Comparison of ENCODE assay signal across 22 cellular contexts in genomic region chr12:65721541-65722190, GRCh38.
"Had no signal": no experiment of that assay in that cellular context is flagged by ENCODE, and none has a peak within 500 bp of the region (broad histone marks: within the 10 kb centered on the region; RNA-seq: fewer than 3 reads in every experiment).

No MANE protein-coding gene starts in this region.

- H3K27ac Mint-ChIP-seq: endodermal cell; immature natural killer cell; naive thymus-derived CD8-positive, alpha-beta T cell; stimulated activated naive B cell treated with anti-CD40 and anti-IgM and Interleukin-4, amounts not matched to agents 10 μg/mL and 1 μg/mL and 100 μg/mL, for 72 hours; stimulated activated naive CD8-positive, alpha-beta T cell treated with anti-CD3 and anti-CD28 coated beads, Interleukin-15, amount 100 ng/mL, for 72 hours had no signal

- H3K27ac ChIP-seq: coronary artery, gastroesophageal sphincter, left ventricle myocardium inferior, testis, tibial nerve, upper lobe of right lung, vagina had no signal

- H3K4me3 ChIP-seq: coronary artery, gastroesophageal sphincter, left ventricle myocardium inferior, lung, testis, tibial nerve, upper lobe of right lung, vagina had no signal

- H3K36me3 ChIP-seq: gastroesophageal sphincter, left ventricle myocardium inferior, tibial nerve, upper lobe of right lung, vagina had no signal

- H3K4me3 Mint-ChIP-seq: endodermal cell; immature natural killer cell; naive thymus-derived CD8-positive, alpha-beta T cell; stimulated activated naive B cell treated with anti-CD40 and anti-IgM and Interleukin-4, amounts not matched to agents 10 μg/mL and 1 μg/mL and 100 μg/mL, for 72 hours; stimulated activated naive CD8-positive, alpha-beta T cell treated with anti-CD3 and anti-CD28 coated beads, Interleukin-15, amount 100 ng/mL, for 72 hours had no signal

- H3K4me1 Mint-ChIP-seq: immature natural killer cell; naive thymus-derived CD8-positive, alpha-beta T cell; stimulated activated naive B cell treated with anti-CD40 and anti-IgM and Interleukin-4, amounts not matched to agents 10 μg/mL and 1 μg/mL and 100 μg/mL, for 72 hours; stimulated activated naive CD8-positive, alpha-beta T cell treated with anti-CD3 and anti-CD28 coated beads, Interleukin-15, amount 100 ng/mL, for 72 hours had no signal

- H3K9me3 ChIP-seq: gastroesophageal sphincter, left ventricle myocardium inferior, testis, tibial nerve, upper lobe of right lung, vagina had no signal

- FAIRE-seq: kidney had no signal

- H3K4me1 ChIP-seq: gastroesophageal sphincter, left ventricle myocardium inferior, testis, tibial nerve, upper lobe of right lung, vagina had no signal

- DNase-seq: effector CD4-positive, alpha-beta T cell; glutamatergic neuron; immature natural killer cell; kidney; left cardiac atrium; left ventricle myocardium inferior; mesendoderm; naive thymus-derived CD8-positive, alpha-beta T cell; posterior cingulate gyrus; stimulated activated CD4-positive, alpha-beta T cell treated with anti-CD3 and anti-CD28 coated beads, Interleukin-2, amount 100 ng/mL, for 24 hours; stimulated activated CD4-positive, alpha-beta T cell treated with anti-CD3 and anti-CD28 coated beads, Interleukin-4, amount 100 ng/mL, for 4 hours; stimulated activated naive B cell treated with anti-CD40 and anti-IgM and Interleukin-4, amounts not matched to agents 10 μg/mL and 1 μg/mL and 100 μg/mL, for 72 hours; stimulated activated naive CD8-positive, alpha-beta T cell treated with anti-CD3 and anti-CD28 coated beads, Interleukin-15, amount 100 ng/mL, for 72 hours; testis; upper lobe of right lung had no signal

- H3K27me3 ChIP-seq: testis, vagina had no signal

- ATAC-seq: gastroesophageal sphincter; left cardiac atrium; naive thymus-derived CD8-positive, alpha-beta T cell; sciatic nerve; stimulated activated naive B cell treated with anti-CD40 and anti-IgM and Interleukin-4, amounts not matched to agents 10 μg/mL and 1 μg/mL and 100 μg/mL, for 72 hours; stimulated activated naive CD8-positive, alpha-beta T cell treated with anti-CD3 and anti-CD28 coated beads, Interleukin-15, amount 100 ng/mL, for 72 hours; upper lobe of right lung had no signal

- H3K36me3 Mint-ChIP-seq: immature natural killer cell; stimulated activated naive B cell treated with anti-CD40 and anti-IgM and Interleukin-4, amounts not matched to agents 10 μg/mL and 1 μg/mL and 100 μg/mL, for 72 hours had no signal

- H3K9me3 Mint-ChIP-seq: immature natural killer cell; stimulated activated naive B cell treated with anti-CD40 and anti-IgM and Interleukin-4, amounts not matched to agents 10 μg/mL and 1 μg/mL and 100 μg/mL, for 72 hours; stimulated activated naive CD8-positive, alpha-beta T cell treated with anti-CD3 and anti-CD28 coated beads, Interleukin-15, amount 100 ng/mL, for 72 hours had no signal
